8 cellular contexts compared by ENCODE assay signal in the genomic region with DNA sequence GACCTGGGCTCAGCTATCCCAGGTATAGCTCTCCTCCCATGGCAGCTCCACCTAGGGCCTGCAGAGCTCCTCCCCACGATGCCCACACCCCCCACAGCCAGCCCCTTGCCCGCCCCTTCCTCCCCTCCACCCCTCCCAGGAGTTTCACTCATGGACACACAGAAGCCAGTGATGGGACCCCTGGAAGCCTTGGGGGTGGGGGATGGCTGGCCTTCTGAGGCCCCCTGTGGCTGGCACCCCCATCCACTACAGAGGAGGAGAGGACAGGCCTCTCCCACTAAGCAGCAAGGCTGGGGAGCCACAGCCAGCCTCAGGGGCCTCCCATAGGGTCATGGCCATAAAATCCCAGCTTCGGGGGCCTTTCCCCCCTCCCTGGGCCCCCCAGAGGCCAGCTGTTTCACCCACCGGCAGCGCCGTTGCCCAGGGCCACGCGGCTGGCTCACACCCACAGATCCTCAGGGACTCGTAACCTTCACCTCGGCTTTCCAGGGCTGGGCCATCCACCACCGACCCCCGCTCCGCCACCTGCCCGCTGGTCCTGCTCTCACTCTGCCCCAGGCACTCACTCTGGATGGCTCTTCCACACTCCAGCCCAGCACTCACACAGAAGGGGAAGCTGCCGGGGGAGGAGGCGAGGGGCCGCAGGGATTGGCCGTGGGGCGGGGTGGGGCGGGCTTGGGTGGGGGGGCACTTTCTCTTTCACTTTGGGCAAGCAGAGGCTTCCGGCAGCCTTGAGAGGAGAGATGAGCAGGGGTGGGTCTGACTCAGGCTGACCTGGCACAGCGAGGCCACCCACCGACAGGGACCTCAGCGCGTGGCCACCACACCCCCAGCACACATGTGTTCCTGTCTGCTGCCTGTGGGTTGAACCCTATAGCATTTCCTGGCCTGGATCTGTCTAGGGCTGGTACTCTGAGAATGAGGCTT. TPM values are rescaled to one million over a fixed set of nuclear protein-coding genes. Genes with fewer than 3 reads are reported as not detected.
DNase-seq lines count a peak whose midpoint lies in the region; ATAC-seq and TF ChIP-seq lines count a peak whose summit lies in the region.

No MANE protein-coding gene starts in this region.

- CTCF ChIA-PET in IMR-90 (lab: Yijun Ruan, JAX): interaction anchor here (2.7 kb wide), 1 partner anchor 12 kb away, joined by 10 read pairs; no protein-coding TSS in a partner anchor

- H3K36me3 ChIP-seq in IMR-90 (ENCODE audit: control insufficient read depth, insufficient read depth, low read length) (peaks cover 32% of the 10 kb centered on the region; the same call in 1 of the 2 replicates), heart left ventricle (peaks cover 0 to 38% (median 0%) of the 10 kb centered on the region in 9 donors), rectal smooth muscle tissue (ENCODE audit: control insufficient read depth, insufficient read depth, low read length) (peaks cover 3% of the 10 kb centered on the region), uterus (no peaks in the 10 kb centered on the region)

- H2BK20ac ChIP-seq in IMR-90 (ENCODE audit: low read depth, low read length): no peak overlapping the region

- BruUV-seq in IMR-90 (replicated peaks; lab: Mats Ljungman, UMichigan): no TSS peak

- H3K4me2 ChIP-seq in IMR-90 (ENCODE audit: low read depth, low read length): peak overlapping the region; percentile 97

- intact Hi-C loops in IMR-90 (cut with micrococcal nuclease): no loop called here
- intact Hi-C loops in heart left ventricle (cut with DNase I): loop anchor here in 2 of 10 donors (5.0 to 10.0 kb wide), 2 partner anchors 61 to 116 kb away; a partner anchor contains a TSS
- intact Hi-C loops in uterus (cut with DNase I; ENCODE audit: low total_unique reads): no loop called here

- H3K4me1 ChIP-seq in IMR-90 (ENCODE audit: control insufficient read depth, insufficient read depth, low read length) (peaks cover 10% of the 10 kb centered on the region), heart left ventricle (peaks cover 6 to 40% (median 24%) of the 10 kb centered on the region in 12 donors), rectal smooth muscle tissue (ENCODE audit: control insufficient read depth, insufficient read depth, low read length) (peaks cover 7% of the 10 kb centered on the region), uterus (peaks cover 6 to 22% of the 10 kb centered on the region in 2 donors)

- no peak for TF ChIP-seq RAD21 in IMR-90 (IDR thresholded peaks at IDR 0.05; ENCODE audit: low read length)

- H4K91ac ChIP-seq in IMR-90 (ENCODE audit: insufficient read depth, low read depth, low read length): peak overlapping the region; percentile 37

- H3K9me3 ChIP-seq in IMR-90 (ENCODE audit: control insufficient read depth, insufficient read depth, low read length): no peaks in the 10 kb centered on the region
- H3K9me3 ChIP-seq in heart left ventricle: no peaks in the 10 kb centered on the region
- H3K9me3 ChIP-seq in uterus: no peaks in the 10 kb centered on the region

- H2BK5ac ChIP-seq in IMR-90 (ENCODE audit: low read depth, low read length, poor library complexity, severe bottlenecking): peak overlapping the region; percentile 83

- peak overlapping the region; percentile 20 to 88; a peak in 3 of 4 replicates for H4K8ac ChIP-seq in IMR-90 (ENCODE audit: low read depth in 2 of 2, low read length in 2 of 2)

- H3K27ac ChIP-seq in IMR-90 (ENCODE audit: insufficient read depth, low read length) (peak overlapping the region; percentile 96), heart left ventricle (peak overlapping the region; percentile 5 to 88 (median 84)), rectal smooth muscle tissue (ENCODE audit: low read depth, low read length) (peak overlapping the region; percentile 77), uterus (peak overlapping the region; percentile 87 to 90)

- peak; percentile 73 for TF ChIP-seq POLR2A in IMR-90 (IDR thresholded peaks at IDR 0.05; ENCODE audit: low read depth, low read length)
- no peak for TF ChIP-seq POLR2A in heart left ventricle (IDR thresholded peaks at IDR 0.05)
- peak in 1 of 2 donors; percentile 29 for TF ChIP-seq POLR2A in uterus (IDR thresholded peaks at IDR 0.05)

- peaks cover 6% of the 10 kb centered on the region; the same call in 1 of the 2 replicates for H3K9me1 ChIP-seq in IMR-90 (ENCODE audit: insufficient read depth, low read length)

- H3K9ac ChIP-seq in IMR-90 (ENCODE audit: low read depth, low read length) (peak overlapping the region; percentile 94), rectal smooth muscle tissue (ENCODE audit: low read length) (peak overlapping the region; percentile 40)

- POLR2A ChIA-PET in IMR-90 (lab: Charles Lee; ENCODE audit: unreplicated experiment): no interaction called here

- H3K23ac ChIP-seq in IMR-90 (ENCODE audit: low read depth, low read length): peak overlapping the region; percentile 69

- H3K56ac ChIP-seq in IMR-90 (ENCODE audit: extremely low read depth, insufficient read depth, low read length): no peak overlapping the region; the same call in 1 of the 2 replicates

- WGBS in IMR-90 (ENCODE audit: extremely low coverage in 2 of 2, insufficient read length in 1 of 2), 2 experiments: 0% methylated on average over 3 of the region's 25 CpGs; no CpG with 5 or more reads in 1 of the 2 experiments
- 10 to 15% (median 13%) methylated on average over 18 to 25 of the region's 25 CpGs; no CpG with 5 or more reads in 1 of the 4 donors for WGBS in heart left ventricle, 4 donors

- dilution Hi-C loops in IMR-90 (cut with HindIII; ENCODE audit: low sequenced_read_pairs, unreplicated experiment): no loop called here

- ATAC-seq in IMR-90 (ENCODE audit: low read depth) (peak; percentile 53), SK-N-SH treated with all-trans-retinoic acid at 6 μM for 48 hours (peak; percentile 64), heart left ventricle (peak; percentile 48 to 77 (median 56))

- H2BK120ac ChIP-seq in IMR-90 (ENCODE audit: low read depth, low read length): 0 out of 2 replicates have a peak overlapping the region, but pooled peaks have one; percentile 35

- peak overlapping the region; percentile 85 for H3K4ac ChIP-seq in IMR-90 (ENCODE audit: low read depth, low read length)

- H2AFZ ChIP-seq in IMR-90 (replicated peaks; ENCODE audit: low read length, poor library complexity): peak overlapping the region; percentile 77

- H3K4me3 ChIP-seq in IMR-90 (ENCODE audit: insufficient read depth, low read depth, low read length): peak overlapping the region; percentile 88
- H3K4me3 ChIP-seq in heart left ventricle: peak overlapping the region; percentile 29 to 89 (median 76)
- peak overlapping the region; percentile 71 for H3K4me3 ChIP-seq in rectal smooth muscle tissue (ENCODE audit: low read length)
- peak overlapping the region; percentile 61 to 79 for H3K4me3 ChIP-seq in uterus

- DNase-seq in GM04504 (ENCODE audit: low read depth) (peak; percentile 81), IMR-90 (peak; percentile 89), heart left ventricle (peak; percentile 74 to 83 (median 81)), uterus (peak; percentile 77 to 80), OCI-M2 (lab: John Stamatoyannopoulos, UW; ENCODE audit: unreplicated experiment) (no peak)
- DNase-seq in activated naive CD4-positive, alpha-beta T cell treated with anti-CD3 and anti-CD28 coated beads, Interleukin-2, amount 50 U/mL, for 16 hours: peak; percentile 81

- H4K20me1 ChIP-seq in IMR-90 (ENCODE audit: insufficient read depth, low read length): peaks cover 18% of the 10 kb centered on the region

- peaks cover 0 to 25% of the 10 kb centered on the region in 2 experiments; a peak in 3 of 4 replicates for H3K79me1 ChIP-seq in IMR-90 (ENCODE audit: low read depth in 1 of 2, low read length in 2 of 2)

- peak overlapping the region; percentile 92 for H2AK5ac ChIP-seq in IMR-90 (ENCODE audit: low read depth, low read length)

- in situ Hi-C loops in IMR-90 (cut with MboI; ENCODE audit: low sequenced_read_pairs): no loop called here

- peak overlapping the region; percentile 95 for H2AK9ac ChIP-seq in IMR-90 (replicated peaks; ENCODE audit: low read depth, low read length, poor library complexity)

- no peak overlapping the region for H2BK15ac ChIP-seq in IMR-90 (ENCODE audit: low read depth, low read length)

- TF ChIP-seq CTCF in IMR-90 (conservative IDR thresholded peaks at IDR 0.05; ENCODE audit: low read depth, low read length): no peak
- TF ChIP-seq CTCF in heart left ventricle (IDR thresholded peaks at IDR 0.05): no peak
- no peak for TF ChIP-seq CTCF in uterus (IDR thresholded peaks at IDR 0.05)

- peak overlapping the region; percentile 33 for H4K5ac ChIP-seq in IMR-90 (ENCODE audit: low read depth, low read length)

- H3K27me3 ChIP-seq in IMR-90 (ENCODE audit: control insufficient read depth, insufficient read depth, low read length) (no peaks in the 10 kb centered on the region), heart left ventricle (no peaks in the 10 kb centered on the region), rectal smooth muscle tissue (ENCODE audit: control insufficient read depth, insufficient read depth, low read length) (no peaks in the 10 kb centered on the region), uterus (no peaks in the 10 kb centered on the region)

- H3K14ac ChIP-seq in IMR-90 (replicated peaks; ENCODE audit: low read depth, low read length): peak overlapping the region; percentile 86

- peak overlapping the region; percentile 24 for H3K18ac ChIP-seq in IMR-90 (ENCODE audit: low read depth, low read length)

RNA-seq across cellular contexts. Expression of a gene that starts 2.2 kb away (rescaled TPM):
- 7.2 and 8.2 TPM in 2 replicates for total RNA-seq in IMR-90 (2012; rRNA removed)
- 41.3 and 48.8 TPM in 2 replicates for polyA plus RNA-seq in IMR-90 (2012; rRNA removed)
- polyA plus RNA-seq in IMR-90 (2012; cell fraction: cytosol; rRNA removed): 33.9 and 46.7 TPM in 2 replicates
- 73.0 and 204 TPM in 2 replicates for polyA plus RNA-seq in IMR-90 (2012; cell fraction: nucleus; rRNA removed; ENCODE audit: low replicate concordance)
- total RNA-seq in heart left ventricle: 10 to 100 TPM in 1 of 9 donors, 1 to 10 TPM in 8; 2.1 to 12.8 (median 4.4) TPM
- 10 to 100 TPM in 1 of 2 donors, 1 to 10 TPM in 1; 2.6 to 12.7 TPM for polyA plus RNA-seq in heart left ventricle
- 10 to 100 TPM in 1 of 4 donors, 1 to 10 TPM in 2, under 1 TPM in 1; 0.29 to 20.8 (median 5.4) TPM for total RNA-seq in uterus

RNA-seq across cellular contexts. Expression of a gene that starts 6.0 kb away (rescaled TPM):
- total RNA-seq in IMR-90 (2012; rRNA removed) (0.83 and 0.90 TPM in 2 replicates), heart left ventricle (1 to 10 TPM in 1 of 9 donors, under 1 TPM in 6, not detected in 2; 0.25 to 1.1 (median 0.37) TPM), uterus (under 1 TPM in 1 of 4 donors, not detected in 3; 0.41 TPM)
- polyA plus RNA-seq in IMR-90 (2012; rRNA removed) (4.0 and 5.0 TPM in 2 replicates), heart left ventricle (under 1 TPM; 0.46 to 0.50 TPM)
- 3.3 and 5.1 TPM in 2 replicates for polyA plus RNA-seq in IMR-90 (2012; cell fraction: cytosol; rRNA removed)
- polyA plus RNA-seq in IMR-90 (2012; cell fraction: nucleus; rRNA removed; ENCODE audit: low replicate concordance): 1.7 and 3.7 TPM in 2 replicates

RNA-seq across cellular contexts. Expression of a gene that starts 9.1 kb away (rescaled TPM):
- 0.56 and 1.3 TPM in 2 replicates for total RNA-seq in IMR-90 (2012; rRNA removed)
- polyA plus RNA-seq in IMR-90 (2012; rRNA removed): 16.4 and 20.3 TPM in 2 replicates
- 8.2 and 12.3 TPM in 2 replicates for polyA plus RNA-seq in IMR-90 (2012; cell fraction: cytosol; rRNA removed)
- 104 and 312 TPM in 2 replicates for polyA plus RNA-seq in IMR-90 (2012; cell fraction: nucleus; rRNA removed; ENCODE audit: low replicate concordance)
- total RNA-seq in heart left ventricle: 10 to 100 TPM in 1 of 9 donors, 1 to 10 TPM in 8; 4.9 to 11.2 (median 6.6) TPM
- 10 to 100 TPM in 1 of 2 donors, 1 to 10 TPM in 1; 5.5 to 11.8 TPM for polyA plus RNA-seq in heart left ventricle
- total RNA-seq in uterus: 10 to 100 TPM in 2 of 4 donors, 1 to 10 TPM in 2; 1.3 to 20.2 (median 10.1) TPM

RNA-seq across cellular contexts. Expression of a gene that starts 13.9 kb away (rescaled TPM):
- 59.9 and 95.0 TPM in 2 replicates for total RNA-seq in IMR-90 (2012; rRNA removed)
- 1,851 and 1,897 TPM in 2 replicates for polyA plus RNA-seq in IMR-90 (2012; rRNA removed)
- 794 and 1,177 TPM in 2 replicates for polyA plus RNA-seq in IMR-90 (2012; cell fraction: cytosol; rRNA removed)
- 397 and 406 TPM in 2 replicates for polyA plus RNA-seq in IMR-90 (2012; cell fraction: nucleus; rRNA removed; ENCODE audit: low replicate concordance)
- total RNA-seq in heart left ventricle: 1,000 to 10,000 TPM in 3 of 9 donors, 100 to 1,000 TPM in 6; 236 to 1,207 (median 933) TPM
- polyA plus RNA-seq in heart left ventricle: 1,000 to 10,000 TPM in 1 of 2 donors, 100 to 1,000 TPM in 1; 998 to 1,652 TPM
- total RNA-seq in uterus: 1,000 to 10,000 TPM in 1 of 4 donors, 100 to 1,000 TPM in 3; 100 to 1,968 (median 496) TPM

RNA-seq across cellular contexts. Expression of a gene that starts 18.6 kb away (rescaled TPM):
- 3.0 and 4.2 TPM in 2 replicates for total RNA-seq in IMR-90 (2012; rRNA removed)
- 48.1 and 52.5 TPM in 2 replicates for polyA plus RNA-seq in IMR-90 (2012; rRNA removed)
- 61.4 and 99.9 TPM in 2 replicates for polyA plus RNA-seq in IMR-90 (2012; cell fraction: cytosol; rRNA removed)
- polyA plus RNA-seq in IMR-90 (2012; cell fraction: nucleus; rRNA removed; ENCODE audit: low replicate concordance): 288 and 910 TPM in 2 replicates
- total RNA-seq in heart left ventricle: 10 to 100 TPM; 13.4 to 30.8 (median 21.5) TPM
- polyA plus RNA-seq in heart left ventricle: 10 to 100 TPM; 20.4 to 20.5 TPM
- total RNA-seq in uterus: 10 to 100 TPM; 11.8 to 81.1 (median 29.3) TPM
